Comparison of ENCODE assay signal across 8 cellular contexts in the genomic region with DNA sequence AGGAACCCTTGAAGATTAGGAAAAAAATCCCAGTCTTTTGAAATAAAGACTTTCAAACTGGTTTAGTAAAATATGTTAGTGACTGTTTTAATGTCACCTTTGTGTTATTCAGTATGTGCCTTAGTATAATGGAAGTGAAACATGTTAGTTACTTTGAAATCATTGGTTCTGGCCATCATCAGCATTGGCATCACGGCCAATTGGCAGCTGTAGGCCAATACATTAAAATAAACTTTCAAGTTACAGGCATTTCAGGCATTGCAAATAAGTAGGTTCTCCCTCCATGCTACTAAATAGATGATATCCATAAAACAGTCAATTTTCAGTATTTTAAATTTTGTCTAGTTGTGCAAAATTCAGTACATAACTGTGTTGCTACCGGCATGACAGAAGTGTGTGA. TPM values are rescaled to one million over a fixed set of nuclear protein-coding genes. Genes with fewer than 3 reads are reported as not detected.
DNase-seq lines count a peak whose midpoint lies in the region; ATAC-seq and TF ChIP-seq lines count a peak whose summit lies in the region.

No MANE protein-coding gene starts in this region.

- no peaks in the 10 kb centered on the region for H3K27me3 ChIP-seq in left lung
- H3K27me3 ChIP-seq in tibial nerve: no peaks in the 10 kb centered on the region

- no peaks in the 10 kb centered on the region for H3K36me3 ChIP-seq in left lung
- H3K36me3 ChIP-seq in tibial nerve: no peaks in the 10 kb centered on the region

- no peaks in the 10 kb centered on the region for H3K9me3 Mint-ChIP-seq in activated T-cell treated with anti-CD3 and anti-CD28 coated beads, Interleukin-2, amount 50 U/mL, for 4 hours
- H3K9me3 Mint-ChIP-seq in activated naive CD8-positive, alpha-beta T cell treated with anti-CD3 and anti-CD28 coated beads, Interleukin-2, amount 50 U/mL, for 24 hours: no peaks in the 10 kb centered on the region

- H3K27ac ChIP-seq in left lung (peak overlapping the region; percentile 96 to 99), tibial nerve (peak overlapping the region; percentile 85 to 99 (median 95))

- TF ChIP-seq CTCF in left lung (IDR thresholded peaks at IDR 0.05) (no peak), tibial nerve (IDR thresholded peaks at IDR 0.05) (no peak)

- no peak for TF ChIP-seq EP300 in tibial nerve (IDR thresholded peaks at IDR 0.05)

- no peaks in the 10 kb centered on the region for H3K27me3 Mint-ChIP-seq in activated T-cell treated with anti-CD3 and anti-CD28 coated beads, Interleukin-2, amount 50 U/mL, for 4 hours (ENCODE audit: low read depth)
- no peaks in the 10 kb centered on the region for H3K27me3 Mint-ChIP-seq in activated naive CD8-positive, alpha-beta T cell treated with anti-CD3 and anti-CD28 coated beads, Interleukin-2, amount 50 U/mL, for 24 hours

- peaks cover 46% of the 10 kb centered on the region for H3K4me1 Mint-ChIP-seq in activated T-cell treated with anti-CD3 and anti-CD28 coated beads, Interleukin-2, amount 50 U/mL, for 4 hours (ENCODE audit: low read depth)
- peaks cover 63% of the 10 kb centered on the region for H3K4me1 Mint-ChIP-seq in activated naive CD8-positive, alpha-beta T cell treated with anti-CD3 and anti-CD28 coated beads, Interleukin-2, amount 50 U/mL, for 24 hours

- intact Hi-C loops in left lung (cut with DNase I): no loop called here

- no peak for TF ChIP-seq POLR2A in tibial nerve (IDR thresholded peaks at IDR 0.05)

- peak overlapping the region; percentile 91 for H3K4me3 Mint-ChIP-seq in activated T-cell treated with anti-CD3 and anti-CD28 coated beads, Interleukin-2, amount 50 U/mL, for 4 hours
- peak overlapping the region; percentile 94 for H3K4me3 Mint-ChIP-seq in activated naive CD8-positive, alpha-beta T cell treated with anti-CD3 and anti-CD28 coated beads, Interleukin-2, amount 50 U/mL, for 24 hours

- no peak for DNase-seq in activated T-cell treated with anti-CD3 and anti-CD28 coated beads, Interleukin-2, amount 50 U/mL, for 4 hours
- DNase-seq in activated T-cell treated with anti-CD3 and anti-CD28 coated beads, Interleukin-2, amount 50 U/mL, for 1 hour: no peak
- DNase-seq in activated naive CD8-positive, alpha-beta T cell treated with anti-CD3 and anti-CD28 coated beads, Interleukin-2, amount 50 U/mL, for 24 hours: no peak
- DNase-seq in left lung: no peak
- no peak for DNase-seq in tibial nerve (ENCODE audit: low spot score in 2 of 2)
- no peak for DNase-seq in cerebellar cortex (ENCODE audit: low spot score)
- DNase-seq in effector CD8-positive, alpha-beta T cell (lab: John Stamatoyannopoulos, UW): no peak

- H3K4me3 ChIP-seq in left lung: peak overlapping the region; percentile 58 to 74
- H3K4me3 ChIP-seq in tibial nerve: peak overlapping the region; percentile 43 to 97 (median 67)

- H3K4me1 ChIP-seq in left lung: peaks cover 24 to 72% of the 10 kb centered on the region in 2 donors
- peaks cover 0 to 69% (median 18%) of the 10 kb centered on the region in 4 donors for H3K4me1 ChIP-seq in tibial nerve

- H3K27ac Mint-ChIP-seq in activated naive CD8-positive, alpha-beta T cell treated with anti-CD3 and anti-CD28 coated beads, Interleukin-2, amount 50 U/mL, for 24 hours: peak overlapping the region; percentile 93

- no peaks in the 10 kb centered on the region for H3K9me3 ChIP-seq in left lung
- H3K9me3 ChIP-seq in tibial nerve: no peaks in the 10 kb centered on the region

- no peak for ATAC-seq in activated T-cell treated with anti-CD3 and anti-CD28 coated beads, Interleukin-2, amount 50 U/mL, for 4 hours
- ATAC-seq in activated naive CD8-positive, alpha-beta T cell treated with anti-CD3 and anti-CD28 coated beads, Interleukin-2, amount 50 U/mL, for 24 hours: no peak
- ATAC-seq in left lung (no peak), HG03521 (IDR thresholded peaks at IDR 0.05; ENCODE audit: unreplicated experiment) (no peak)

- H3K36me3 Mint-ChIP-seq in activated T-cell treated with anti-CD3 and anti-CD28 coated beads, Interleukin-2, amount 50 U/mL, for 4 hours (ENCODE audit: insufficient read depth): no peaks in the 10 kb centered on the region
- H3K36me3 Mint-ChIP-seq in activated naive CD8-positive, alpha-beta T cell treated with anti-CD3 and anti-CD28 coated beads, Interleukin-2, amount 50 U/mL, for 24 hours (ENCODE audit: low read depth): peaks cover 28% of the 10 kb centered on the region

- 31% methylated on average over 2 of the region's 2 CpGs for WGBS in tibial nerve, 2 donors

RNA-seq across cellular contexts. Expression of gene MIER1, which starts 4.5 kb away (rescaled TPM):
- total RNA-seq in activated T-cell treated with anti-CD3 and anti-CD28 coated beads, Interleukin-2, amount 50 U/mL, for 4 hours: 10 to 100 TPM; 60.5 to 70.1 (median 64.2) TPM
- total RNA-seq in left lung: 10 to 100 TPM; 34.5 to 38.5 TPM
- total RNA-seq in tibial nerve: 10 to 100 TPM; 25.5 to 43.5 (median 40.1) TPM

RNA-seq across cellular contexts. Expression of gene DNAI4, which starts 4.6 kb away (rescaled TPM):
- 1 to 10 TPM; 1.2 to 2.6 (median 1.3) TPM for total RNA-seq in activated T-cell treated with anti-CD3 and anti-CD28 coated beads, Interleukin-2, amount 50 U/mL, for 4 hours
- 10 to 100 TPM in 1 of 2 donors, 1 to 10 TPM in 1; 6.5 to 12.4 TPM for total RNA-seq in left lung
- total RNA-seq in tibial nerve: 10 to 100 TPM; 13.5 to 23.6 (median 17.2) TPM
